ENCODE assay signal across 23 cellular contexts in genomic region chr4:79217043-79217442, GRCh38.
DNase-seq lines count a peak whose midpoint lies in the region; ATAC-seq and TF ChIP-seq lines count a peak whose summit lies in the region.
"Had no signal": no experiment of that assay in that cellular context is flagged by ENCODE, and none has a peak within 500 bp of the region (broad histone marks: within the 10 kb centered on the region; RNA-seq: fewer than 3 reads in every experiment).

No MANE protein-coding gene starts in this region.

- no peak overlapping the region for H3K27ac ChIP-seq in mesendoderm (ENCODE audit: low read depth, low read length)
- no peak overlapping the region for H3K27ac ChIP-seq in body of pancreas
- H3K27ac ChIP-seq: SJSA1 had no signal

- H2BK15ac ChIP-seq in mesendoderm (replicated peaks; ENCODE audit: low read depth) = no peak overlapping the region

- H4K8ac ChIP-seq in mesendoderm (ENCODE audit: low read depth, low read length) = no peak overlapping the region

- no peak overlapping the region for H3K4ac ChIP-seq in mesendoderm (ENCODE audit: low read depth, low read length)

- H3K56ac ChIP-seq in mesendoderm (ENCODE audit: low read length) = no peak overlapping the region

- no peak for ATAC-seq in body of pancreas

- H3K9me3 ChIP-seq in NT2/D1 (ENCODE audit: insufficient read depth, low read length) (no peaks in the 10 kb centered on the region), body of pancreas (no peaks in the 10 kb centered on the region), BE2C (no peaks in the 10 kb centered on the region)
- H3K9me3 ChIP-seq: HAP-1, MG63, SJSA1 had no signal

- TF ChIP-seq CTCF in body of pancreas (IDR thresholded peaks at IDR 0.05) (no peak), BE2C (IDR thresholded peaks at IDR 0.05; ENCODE audit: low read depth, low read length) (no peak)

- no peak overlapping the region for H2AK5ac ChIP-seq in mesendoderm (ENCODE audit: low read length)

- no peak overlapping the region for H4K5ac ChIP-seq in mesendoderm (ENCODE audit: low read length)

- H3K4me2 ChIP-seq in mesendoderm (ENCODE audit: low read length) = no peak overlapping the region

- intact Hi-C loops in body of pancreas (cut with DNase I) (no loop called here), cardiac septum (cut with DNase I) (no loop called here)

- H3K79me2 ChIP-seq in mesendoderm (ENCODE audit: control insufficient read depth, insufficient read depth, low read length) = no peaks in the 10 kb centered on the region

- H3K4me1 ChIP-seq in NT2/D1 (ENCODE audit: insufficient read depth, insufficient read length) = no peaks in the 10 kb centered on the region
- no peaks in the 10 kb centered on the region for H3K4me1 ChIP-seq in mesendoderm (ENCODE audit: control insufficient read depth, low read depth, low read length)
- H3K4me1 ChIP-seq in body of pancreas = no peaks in the 10 kb centered on the region
- peaks cover 3% of the 10 kb centered on the region; the same call in 1 of the 2 replicates for H3K4me1 ChIP-seq in BE2C
- H3K4me1 ChIP-seq: HAP-1, SJSA1 had no signal

- no peaks in the 10 kb centered on the region for H3K79me1 ChIP-seq in mesendoderm (ENCODE audit: low read length)

- H3K9ac ChIP-seq in NT2/D1 (ENCODE audit: insufficient read length, low read depth) (no peak overlapping the region), mesendoderm (ENCODE audit: low read length) (no peak overlapping the region)

- H3K36me3 ChIP-seq in NT2/D1 (ENCODE audit: insufficient read depth, insufficient read length, low read length) (no peaks in the 10 kb centered on the region), mesendoderm (ENCODE audit: control insufficient read depth, insufficient read depth, low read length) (no peaks in the 10 kb centered on the region), body of pancreas (replicated peaks in 1 of 2; ENCODE audit: insufficient read depth in 1 of 2, low read depth in 2 of 2) (no peaks in the 10 kb centered on the region), BE2C (no peaks in the 10 kb centered on the region)
- H3K36me3 ChIP-seq: HAP-1, MG63, SJSA1 had no signal

- H3K23ac ChIP-seq in mesendoderm (ENCODE audit: low read length) = no peak overlapping the region

- H3K27me3 ChIP-seq in NT2/D1 (ENCODE audit: insufficient read depth, insufficient read length) (no peaks in the 10 kb centered on the region), mesendoderm (ENCODE audit: insufficient read depth, low read length, poor library complexity) (no peaks in the 10 kb centered on the region), body of pancreas (no peaks in the 10 kb centered on the region), BE2C (no peaks in the 10 kb centered on the region)
- H3K27me3 ChIP-seq: MG63, SJSA1 had no signal

- H2BK5ac ChIP-seq in mesendoderm (ENCODE audit: low read length) = no peak overlapping the region

- H2BK120ac ChIP-seq in mesendoderm (ENCODE audit: low read depth, low read length) = no peak overlapping the region

- H3K18ac ChIP-seq in mesendoderm (ENCODE audit: low read length) = no peak overlapping the region

- H3K4me3 ChIP-seq in NT2/D1 (ENCODE audit: insufficient read length, low read depth) (no peak overlapping the region), mesendoderm (ENCODE audit: low read length) (no peak overlapping the region), body of pancreas (no peak overlapping the region), BE2C (ENCODE audit: low read depth, low read length) (no peak overlapping the region)
- H3K4me3 ChIP-seq: HAP-1, MG63, SJSA1 had no signal

- DNase-seq in ELF-1 (ENCODE audit: low read depth, low spot score) (peak; percentile 14), NT2/D1 (ENCODE audit: low read depth, low spot score) (peak; percentile 35), iPS DF 19.7 (ENCODE audit: low read depth, low spot score) (peak; percentile 38), mesendoderm (peak; percentile 60), body of pancreas (no peak), BE2C (no peak), cardiac septum (ENCODE audit: low spot score) (no peak)
- DNase-seq: 8988T, ACHN, Calu3, HFFc6, IMR-90, KG1, MG63, NCI-H1048, NCI-H1694, NCI-H2029 treated with DMSO at 0.1 percent for 48 hours, NCI-H446 treated with DMSO at 0.1 percent for 48 hours, NCI-H526, Right ventricle myocardium superior, RPMI8226 had no signal

- TF ChIP-seq POLR2A in body of pancreas (IDR thresholded peaks at IDR 0.05) = no peak

Comparison
In these comparisons a context has a peak if more than half of its experiments do, and no peak if none do; other contexts are left out.
1. DNase-seq: peak in ELF-1 (single experiment), NT2/D1 (single experiment), iPS DF 19.7 (single experiment) and mesendoderm (single experiment); none in body of pancreas (0 of 4), BE2C (single experiment) and cardiac septum (single experiment).